Comparison of ENCODE assay signal across 15 cellular contexts in the genomic region with DNA sequence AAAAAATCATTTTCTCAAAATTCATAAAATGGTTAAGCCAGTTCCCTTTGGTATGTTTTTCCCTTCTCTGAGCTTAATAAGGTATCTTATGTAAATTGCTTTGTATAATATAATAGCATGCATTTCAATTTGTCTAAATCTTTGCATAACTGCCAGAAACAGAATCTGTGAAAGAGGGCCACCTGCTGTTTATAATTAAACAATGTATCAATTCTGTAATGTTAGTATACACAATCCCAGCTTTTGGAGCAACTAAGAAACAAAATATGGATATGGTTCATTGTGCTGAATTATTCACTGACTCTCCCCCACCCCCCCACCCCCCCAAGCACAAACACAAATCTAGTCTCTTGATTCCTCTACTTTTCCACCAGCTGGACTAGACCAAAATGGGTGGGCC. TPM values are rescaled to one million over a fixed set of nuclear protein-coding genes. Genes with fewer than 3 reads are reported as not detected.
DNase-seq lines count a peak whose midpoint lies in the region; ATAC-seq and TF ChIP-seq lines count a peak whose summit lies in the region.
"Had no signal": no experiment of that assay in that cellular context is flagged by ENCODE, and none has a peak within 500 bp of the region (broad histone marks: within the 10 kb centered on the region; RNA-seq: fewer than 3 reads in every experiment).

No MANE protein-coding gene starts in this region.

- no peaks in the 10 kb centered on the region for H3K36me3 Mint-ChIP-seq in CD14-positive monocyte

- no peak overlapping the region for H3K27ac Mint-ChIP-seq in CD14-positive monocyte
- H3K27ac Mint-ChIP-seq: activated CD4-positive, alpha-beta T cell treated with anti-CD3 and anti-CD28 coated beads for 36 hours; activated T-helper 2 cell treated with anti-CD3 and anti-CD28 coated beads, Interferon-gamma antibody, Interleukin-2, Interleukin-4, amounts not matched to agents 10 μg/mL and 5 μg/mL and 100 μg/mL, durations not matched to agents 14 hours and 24 hours and 36 hours; endodermal cell; naive thymus-derived CD4-positive, alpha-beta T cell had no signal

- peak; percentile 29 for DNase-seq in HCEC 1CT
- DNase-seq in OCI-M1 (lab: John Stamatoyannopoulos, UW), result peak; percentile 80
- peak; percentile 23 for DNase-seq in fibroblast of pulmonary artery (ENCODE audit: low read depth)
- DNase-seq in omental fat pad (ENCODE audit: low spot score), result no peak
- no peak for DNase-seq in SJCRH30
- DNase-seq in CD14-positive monocyte (ENCODE audit: low spot score), result no peak
- DNase-seq: activated CD4-positive, alpha-beta T cell treated with anti-CD3 and anti-CD28 coated beads for 36 hours; endodermal cell; kidney glomerular epithelial cell; NCI-H82 had no signal

- H3K4me1 ChIP-seq in SJCRH30, result no peaks in the 10 kb centered on the region

- no peaks in the 10 kb centered on the region for H3K27me3 ChIP-seq in SJCRH30

- no peak overlapping the region for H3K27ac ChIP-seq in C4-2B
- no peak overlapping the region for H3K27ac ChIP-seq in SJCRH30
- H3K27ac ChIP-seq: BLaER1 treated with 17β-estradiol and CSF1 and Interleukin-3, amounts not matched to agents 10 nM and 100 nM had no signal

- ATAC-seq in omental fat pad (ENCODE audit: low FRiP score), result no peak
- no peak for ATAC-seq in HG03108 (IDR thresholded peaks at IDR 0.05; ENCODE audit: unreplicated experiment)
- ATAC-seq: activated CD4-positive, alpha-beta T cell treated with anti-CD3 and anti-CD28 coated beads for 36 hours; naive thymus-derived CD4-positive, alpha-beta T cell had no signal

- no peak overlapping the region for H3K4me3 ChIP-seq in fibroblast of pulmonary artery (replicated peaks; ENCODE audit: low read depth, low read length)
- no peak overlapping the region for H3K4me3 ChIP-seq in SJCRH30
- H3K4me3 ChIP-seq: BLaER1 treated with 17β-estradiol and CSF1 and Interleukin-3, amounts not matched to agents 10 nM and 100 nM had no signal

- no peaks in the 10 kb centered on the region for H3K4me1 Mint-ChIP-seq in CD14-positive monocyte
- H3K4me1 Mint-ChIP-seq: activated CD4-positive, alpha-beta T cell treated with anti-CD3 and anti-CD28 coated beads for 36 hours; naive thymus-derived CD4-positive, alpha-beta T cell had no signal

- H3K9me3 ChIP-seq in SJCRH30 (replicated peaks), result no peaks in the 10 kb centered on the region
- H3K9me3 ChIP-seq: BLaER1 treated with 17β-estradiol and CSF1 and Interleukin-3, amounts not matched to agents 10 nM and 100 nM had no signal

- H3K27me3 Mint-ChIP-seq in CD14-positive monocyte (ENCODE audit: low read depth in 3 of 3), result peaks cover 8 to 24% (median 9%) of the 10 kb centered on the region in 3 donors

- H3K4me3 Mint-ChIP-seq in CD14-positive monocyte, result no peak overlapping the region
- H3K4me3 Mint-ChIP-seq: activated CD4-positive, alpha-beta T cell treated with anti-CD3 and anti-CD28 coated beads for 36 hours; endodermal cell; naive thymus-derived CD4-positive, alpha-beta T cell had no signal

- intact Hi-C loops in CD14-positive monocyte (cut with micrococcal nuclease), result no loop called here

- TF ChIP-seq CTCF in C4-2B (conservative IDR thresholded peaks at IDR 0.05), result peak; percentile 40
- peak; percentile 23 for TF ChIP-seq CTCF in fibroblast of pulmonary artery (IDR thresholded peaks at IDR 0.05; ENCODE audit: low read length, missing control alignments)
- no peak for TF ChIP-seq CTCF in omental fat pad (IDR thresholded peaks at IDR 0.05)
- TF ChIP-seq CTCF in CD14-positive monocyte (IDR thresholded peaks at IDR 0.05), result no peak

- H3K9me3 Mint-ChIP-seq in CD14-positive monocyte, result peaks cover 0 to 4% (median 0%) of the 10 kb centered on the region in 7 donors
- H3K9me3 Mint-ChIP-seq: activated T-helper 2 cell treated with anti-CD3 and anti-CD28 coated beads, Interferon-gamma antibody, Interleukin-2, Interleukin-4, amounts not matched to agents 10 μg/mL and 5 μg/mL and 100 μg/mL, durations not matched to agents 14 hours and 24 hours and 36 hours; endodermal cell had no signal

- H3K36me3 ChIP-seq in SJCRH30, result no peaks in the 10 kb centered on the region
- H3K36me3 ChIP-seq: BLaER1 treated with 17β-estradiol and CSF1 and Interleukin-3, amounts not matched to agents 10 nM and 100 nM had no signal

RNA-seq across cellular contexts. Expression of gene GPX5, which starts 54.8 kb away (rescaled TPM):
- total RNA-seq in omental fat pad, result not detected
- total RNA-seq in SJCRH30 (2014; rRNA removed; shearing (Covaris generic)), result not detected in 2 replicates
- not detected for polyA plus RNA-seq in CD14-positive monocyte
- total RNA-seq: activated CD4-positive, alpha-beta T cell treated with anti-CD3 and anti-CD28 coated beads for 36 hours; activated T-helper 2 cell treated with anti-CD3 and anti-CD28 coated beads, Interferon-gamma antibody, Interleukin-2, Interleukin-4, amounts not matched to agents 10 μg/mL and 5 μg/mL and 100 μg/mL, durations not matched to agents 14 hours and 24 hours and 36 hours; endodermal cell; naive thymus-derived CD4-positive, alpha-beta T cell had no signal
- polyA plus RNA-seq: naive thymus-derived CD4-positive, alpha-beta T cell had no signal

Comparison
In these comparisons a context has a peak if more than half of its experiments do, and no peak if none do; other contexts are left out.
1. CTCF ChIP-seq: peak in C4-2B (single experiment) and fibroblast of pulmonary artery (single experiment); none in omental fat pad (0 of 3) and CD14-positive monocyte (single experiment).
2. DNase-seq: peak in HCEC 1CT (single experiment), OCI-M1 (single experiment) and fibroblast of pulmonary artery (single experiment); none in omental fat pad (single experiment), SJCRH30 (0 of 2) and CD14-positive monocyte (single experiment).